ENCODE assay signal across 1 cellular context in genomic region chr14:68979021-68979721, GRCh38.
A peak's percentile ranks its signal among the peaks of the same experiment; 100 is the strongest.
TF ChIP-seq lines count a peak whose summit lies in the region.

Gene ACTN1 (minus strand): TSS chr14:68979302. CDS start chr14:68979056, 246 bp downstream.

TF ChIP-seq in HepG2, 621 proteins besides CTCF, POLR2A, EP300 and RAD21 (continued from another document and continues in another):
- TF ChIP-seq ZNF574 (CRISPR knock-in tag; IDR thresholded peaks at IDR 0.05): no peak; the same call in 1 of the 2 replicates
- TF ChIP-seq ZNF414 (CRISPR knock-in tag; IDR thresholded peaks at IDR 0.05): peak; percentile 36; the same call in 1 of the 2 replicates
- TF ChIP-seq ZNF704 (CRISPR knock-in tag; IDR thresholded peaks at IDR 0.05; ENCODE audit: borderline replicate concordance): no peak
- peak; percentile 32; the same call in 1 of the 2 replicates for TF ChIP-seq BORCS8-MEF2B (CRISPR knock-in tag; IDR thresholded peaks at IDR 0.05)
- no peak for TF ChIP-seq ZBTB7A (CRISPR knock-in tag; IDR thresholded peaks at IDR 0.05)
- TF ChIP-seq ZNF224 (CRISPR knock-in tag; IDR thresholded peaks at IDR 0.05): no peak; the same call in 1 of the 2 replicates
- TF ChIP-seq KDM5A (IDR thresholded peaks at IDR 0.05; ENCODE audit: borderline replicate concordance, low read length): no peak
- peak; percentile 14; the same call in 1 of the 2 replicates for TF ChIP-seq IRF2 (CRISPR knock-in tag; IDR thresholded peaks at IDR 0.05)
- no peak for TF ChIP-seq PTBP1 (IDR thresholded peaks at IDR 0.05; ENCODE audit: low read depth, low read length, poor library complexity, severe bottlenecking)
- no peak for TF ChIP-seq PRDM10 (CRISPR knock-in tag; IDR thresholded peaks at IDR 0.05; ENCODE audit: low read depth)
- peak; percentile 48; the same call in 1 of the 2 replicates for TF ChIP-seq ARID5B (CRISPR knock-in tag; IDR thresholded peaks at IDR 0.05)
- no peak for TF ChIP-seq ARID3A (IDR thresholded peaks at IDR 0.05; ENCODE audit: low read depth, low read length)
- 0 out of 2 replicates have a peak, but pooled peaks have one; percentile 56 for TF ChIP-seq ZNF790 (CRISPR knock-in tag; IDR thresholded peaks at IDR 0.05; ENCODE audit: borderline replicate concordance)
- TF ChIP-seq ZNF18 (CRISPR knock-in tag; IDR thresholded peaks at IDR 0.05; ENCODE audit: insufficient replicate concordance): peak; percentile 78
- no peak for TF ChIP-seq FOSL1 (CRISPR knock-in tag; IDR thresholded peaks at IDR 0.05; ENCODE audit: borderline replicate concordance)
- no peak for TF ChIP-seq RFX1 (IDR thresholded peaks at IDR 0.05)
- peak; percentile 55 for TF ChIP-seq ZNF430 (CRISPR knock-in tag; IDR thresholded peaks at IDR 0.05)
- TF ChIP-seq GMEB2 (CRISPR knock-in tag; IDR thresholded peaks at IDR 0.05; ENCODE audit: low read depth): no peak
- no peak for TF ChIP-seq GPBP1L1 (CRISPR knock-in tag; IDR thresholded peaks at IDR 0.05)
- no peak for TF ChIP-seq ZMYM4 (CRISPR knock-in tag; IDR thresholded peaks at IDR 0.05)
- TF ChIP-seq ZNF713 (CRISPR knock-in tag; IDR thresholded peaks at IDR 0.05): 0 out of 2 replicates have a peak, but pooled peaks have one; percentile 65
- peak; percentile 29; the same call in 1 of the 2 replicates for TF ChIP-seq SMAD9 (CRISPR knock-in tag; IDR thresholded peaks at IDR 0.05)
- TF ChIP-seq NFAT5 (CRISPR knock-in tag; IDR thresholded peaks at IDR 0.05): no peak
- TF ChIP-seq TCF7 (IDR thresholded peaks at IDR 0.05; ENCODE audit: low read depth): no peak
- TF ChIP-seq SMARCC2 (IDR thresholded peaks at IDR 0.05): no peak
- no peak for TF ChIP-seq HNRNPL (IDR thresholded peaks at IDR 0.05; ENCODE audit: low read depth, low read length)
- TF ChIP-seq KLF16 (CRISPR knock-in tag; IDR thresholded peaks at IDR 0.05): peak in 1 of 2 experiments; percentile 30; a peak in 1 of 4 replicates
